10 cellular contexts compared by ENCODE assay signal in the genomic region with DNA sequence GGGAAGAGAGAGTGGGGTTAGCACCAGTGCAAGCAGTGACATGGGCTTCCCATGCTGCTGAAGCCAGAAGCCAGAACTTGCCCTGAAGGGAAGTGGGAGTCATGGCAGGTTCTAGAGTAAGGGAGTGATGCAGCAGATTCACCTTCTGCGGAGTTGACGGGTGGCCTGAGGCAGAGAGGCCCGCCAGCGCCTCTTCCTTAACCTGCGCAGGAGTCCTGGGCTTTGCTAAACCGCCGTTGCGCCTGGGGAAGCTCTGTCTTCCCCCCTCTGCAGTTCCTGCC.
DNase-seq lines count a peak whose midpoint lies in the region; ATAC-seq and TF ChIP-seq lines count a peak whose summit lies in the region.
"Had no signal": no experiment of that assay in that cellular context is flagged by ENCODE, and none has a peak within 500 bp of the region (broad histone marks: within the 10 kb centered on the region; RNA-seq: fewer than 3 reads in every experiment).

No MANE protein-coding gene starts in this region.

- no peak for TF ChIP-seq EP300 in stomach (IDR thresholded peaks at IDR 0.05)

- DNase-seq in NOMO-1 treated with dmso at 0.1 percent for 144 hours (lab: John Stamatoyannopoulos, UW; ENCODE audit: unreplicated experiment) (peak; percentile 13), NOMO-1 (lab: John Stamatoyannopoulos, UW; ENCODE audit: unreplicated experiment in 2 of 2) (no peak), ascending aorta (ENCODE audit: low spot score in 2 of 2) (no peak), left lung (no peak), stomach (no peak), NCI-H187 treated with DMSO at 0.1 percent for 48 hours (lab: John Stamatoyannopoulos, UW) (no peak)
- DNase-seq in activated effector memory CD4-positive, alpha-beta T cell treated with anti-CD3 and anti-CD28 coated beads, Interleukin-2, amount 50 U/mL, for 16 hours = no peak
- DNase-seq: NCI-H2171 treated with DMSO at 0.1 percent for 48 hours, occipital lobe had no signal

- TF ChIP-seq CTCF in ascending aorta (IDR thresholded peaks at IDR 0.05) = no peak
- no peak for TF ChIP-seq CTCF in left lung (IDR thresholded peaks at IDR 0.05)
- no peak for TF ChIP-seq CTCF in stomach (IDR thresholded peaks at IDR 0.05)

- no peaks in the 10 kb centered on the region for H3K27me3 ChIP-seq in ascending aorta
- H3K27me3 ChIP-seq in left lung = peaks cover 0 to 8% of the 10 kb centered on the region in 2 donors
- H3K27me3 ChIP-seq in stomach = no peaks in the 10 kb centered on the region

- H3K4me3 ChIP-seq in ascending aorta = peak overlapping the region; percentile 68 to 88
- peak overlapping the region; percentile 56 to 60 for H3K4me3 ChIP-seq in left lung
- peak overlapping the region; percentile 59 to 75 (median 64) for H3K4me3 ChIP-seq in stomach

- no peak for ATAC-seq in left lung
- ATAC-seq in GM19395 (IDR thresholded peaks at IDR 0.05; ENCODE audit: unreplicated experiment) = no peak

- H3K36me3 ChIP-seq in ascending aorta = peaks cover 0 to 4% of the 10 kb centered on the region in 2 donors
- peaks cover 0 to 10% of the 10 kb centered on the region in 2 donors for H3K36me3 ChIP-seq in left lung
- peaks cover 0 to 29% (median 14%) of the 10 kb centered on the region in 4 donors for H3K36me3 ChIP-seq in stomach

- 63 to 77% (median 67%) methylated on average over 8 of the region's 8 CpGs for WGBS in stomach, 5 donors

- TF ChIP-seq POLR2A in stomach (IDR thresholded peaks at IDR 0.05) = no peak

- H3K4me1 ChIP-seq in ascending aorta (peaks cover 0 to 10% of the 10 kb centered on the region in 2 donors), left lung (peaks cover 0 to 14% of the 10 kb centered on the region in 2 donors), stomach (peaks cover 11 to 23% (median 22%) of the 10 kb centered on the region in 4 donors)

- H3K9me3 ChIP-seq in ascending aorta (no peaks in the 10 kb centered on the region), left lung (no peaks in the 10 kb centered on the region), stomach (no peaks in the 10 kb centered on the region)

- intact Hi-C loops in ascending aorta (cut with DNase I) = loop anchor here (5.0 kb wide), 1 partner anchor 63 kb away; no protein-coding TSS in a partner anchor
- intact Hi-C loops in left lung (cut with DNase I) = no loop called here
- intact Hi-C loops in stomach (cut with DNase I; ENCODE audit: low total_unique reads) = no loop called here

- peak overlapping the region; percentile 39 to 76 for H3K27ac ChIP-seq in ascending aorta
- peak overlapping the region in 1 of 2 donors; percentile 73 for H3K27ac ChIP-seq in left lung
- H3K27ac ChIP-seq in stomach = peak overlapping the region in 3 of 5 donors; percentile 67 to 82 (median 80)
